Comparison of ENCODE assay signal across 7 cellular contexts in genomic region chrX:135295238-135295943, GRCh38. TPM values are rescaled to one million over a fixed set of nuclear protein-coding genes. Genes with fewer than 3 reads are reported as not detected.
DNase-seq lines count a peak whose midpoint lies in the region; ATAC-seq, FAIRE-seq and TF ChIP-seq lines count a peak whose summit lies in the region.

No MANE protein-coding gene starts in this region.

- H3K4me1 Mint-ChIP-seq in natural killer cell treated with Interleukin-12 subunit alpha and Interleukin-12 subunit beta and Interleukin-15 and Interleukin-18, amount 100 ng/mL, for 72 hours (ENCODE audit: low read depth in 2 of 2) = peaks cover 5 to 12% of the 10 kb centered on the region in 2 donors

- peak overlapping the region; percentile 84 for H3K4me3 Mint-ChIP-seq in natural killer cell treated with Interleukin-12 subunit alpha and Interleukin-12 subunit beta and Interleukin-15 and Interleukin-18, amount 100 ng/mL, for 72 hours

- peaks cover 0 to 6% of the 10 kb centered on the region in 2 donors for H3K9me3 ChIP-seq in ascending aorta

- peaks cover 3 to 13% of the 10 kb centered on the region in 2 donors for H3K36me3 ChIP-seq in ascending aorta

- DNase-seq in GM19239 (ENCODE audit: insufficient read length, low spot score) (peak; percentile 9), epithelial cell of esophagus (ENCODE audit: low read depth) (peak; percentile 44), ascending aorta (ENCODE audit: low spot score in 2 of 2) (no peak)
- DNase-seq in activated CD8-positive, alpha-beta memory T cell treated with anti-CD3 and anti-CD28 coated beads for 48 hours (ENCODE audit: low read depth in 2 of 3, low spot score in 2 of 3) = peak in 2 of 3 experiments; percentile 12 to 15
- DNase-seq in natural killer cell treated with Interleukin-12 subunit alpha and Interleukin-12 subunit beta and Interleukin-15 and Interleukin-18, amount 100 ng/mL, for 72 hours (ENCODE audit: low spot score) = peak; percentile 64
- DNase-seq in stimulated activated naive CD4-positive, alpha-beta T cell treated with Interleukin-2 at 50 U/mL for 16 hours (lab: John Stamatoyannopoulos, UW) = peak; percentile 63

- no peaks in the 10 kb centered on the region for H3K4me1 ChIP-seq in ascending aorta

- ATAC-seq in HG03378 (IDR thresholded peaks at IDR 0.05; ENCODE audit: unreplicated experiment) = peak; percentile 81
- ATAC-seq in natural killer cell treated with Interleukin-12 subunit alpha and Interleukin-12 subunit beta and Interleukin-15 and Interleukin-18, amount 100 ng/mL, for 72 hours = peak; percentile 90

- peak; percentile 36 for TF ChIP-seq CTCF in epithelial cell of esophagus (IDR thresholded peaks at IDR 0.05; ENCODE audit: insufficient read depth, low read depth, low read length, missing control alignments)
- TF ChIP-seq CTCF in ascending aorta (IDR thresholded peaks at IDR 0.05) = no peak

- H3K27me3 ChIP-seq in ascending aorta = no peaks in the 10 kb centered on the region

- no peaks in the 10 kb centered on the region for H3K9me3 Mint-ChIP-seq in natural killer cell treated with Interleukin-12 subunit alpha and Interleukin-12 subunit beta and Interleukin-15 and Interleukin-18, amount 100 ng/mL, for 72 hours

- H3K27ac ChIP-seq in ascending aorta = no peak overlapping the region

- FAIRE-seq in GM19239 (lab: Jason Lieb, UNC) = peak; percentile 90

- peak overlapping the region; percentile 43 to 76 for H3K27ac Mint-ChIP-seq in natural killer cell treated with Interleukin-12 subunit alpha and Interleukin-12 subunit beta and Interleukin-15 and Interleukin-18, amount 100 ng/mL, for 72 hours

- intact Hi-C loops in ascending aorta (cut with DNase I) = no loop called here

- H3K4me3 ChIP-seq in epithelial cell of esophagus (ENCODE audit: low read length) = peak overlapping the region; percentile 23
- H3K4me3 ChIP-seq in ascending aorta = peak overlapping the region in 1 of 2 donors; percentile 36

- peaks cover 0 to 5% of the 10 kb centered on the region in 2 donors for H3K27me3 Mint-ChIP-seq in natural killer cell treated with Interleukin-12 subunit alpha and Interleukin-12 subunit beta and Interleukin-15 and Interleukin-18, amount 100 ng/mL, for 72 hours

- peaks cover 8% of the 10 kb centered on the region for H3K36me3 Mint-ChIP-seq in natural killer cell treated with Interleukin-12 subunit alpha and Interleukin-12 subunit beta and Interleukin-15 and Interleukin-18, amount 100 ng/mL, for 72 hours

RNA-seq across cellular contexts. Expression of gene ETDC, which starts 13.9 kb away (rescaled TPM):
- not detected for total RNA-seq in natural killer cell treated with Interleukin-12 subunit alpha and Interleukin-12 subunit beta and Interleukin-15 and Interleukin-18, amount 100 ng/mL, for 72 hours
- total RNA-seq in ascending aorta = not detected

RNA-seq across cellular contexts. Expression of gene ETDA, which starts 43.5 kb away (rescaled TPM):
- not detected for total RNA-seq in natural killer cell treated with Interleukin-12 subunit alpha and Interleukin-12 subunit beta and Interleukin-15 and Interleukin-18, amount 100 ng/mL, for 72 hours
- not detected for total RNA-seq in ascending aorta

RNA-seq across cellular contexts. Expression of gene ZNF75D, which starts 48.5 kb away (rescaled TPM):
- 1 to 10 TPM; 7.3 to 8.6 TPM for total RNA-seq in natural killer cell treated with Interleukin-12 subunit alpha and Interleukin-12 subunit beta and Interleukin-15 and Interleukin-18, amount 100 ng/mL, for 72 hours
- 4.0 TPM for total RNA-seq in ascending aorta

RNA-seq across cellular contexts. Expression of gene ZNF449, which starts 49.2 kb away (rescaled TPM):
- total RNA-seq in natural killer cell treated with Interleukin-12 subunit alpha and Interleukin-12 subunit beta and Interleukin-15 and Interleukin-18, amount 100 ng/mL, for 72 hours = 1 to 10 TPM; 2.4 to 2.9 TPM
- 4.0 TPM for total RNA-seq in ascending aorta

Comparison
In these comparisons a context has a peak if more than half of its experiments do, and no peak if none do; other contexts are left out.
1. DNase-seq: peak in GM19239 (single experiment), activated CD8-positive, alpha-beta memory T cell treated with anti-CD3 and anti-CD28 coated beads for 48 hours (2 of 3), epithelial cell of esophagus (single experiment), natural killer cell treated with Interleukin-12 subunit alpha and Interleukin-12 subunit beta and Interleukin-15 and Interleukin-18, amount 100 ng/mL, for 72 hours (single experiment) and stimulated activated naive CD4-positive, alpha-beta T cell treated with Interleukin-2 at 50 U/mL for 16 hours (single experiment); none in ascending aorta (0 of 2).